In genomic region chr17:64418506-64419339, GRCh38 we compare ENCODE assay signal across 8 cellular contexts. TPM values are rescaled to one million over a fixed set of nuclear protein-coding genes. Genes with fewer than 3 reads are reported as not detected.
DNase-seq lines count a peak whose midpoint lies in the region; ATAC-seq and TF ChIP-seq lines count a peak whose summit lies in the region.

No MANE protein-coding gene starts in this region.

- WGBS in transverse colon (ENCODE audit: low coverage in 1 of 2), 2 donors: 28 to 30% methylated on average over 15 to 19 of the region's 19 CpGs

- peak; percentile 75 for DNase-seq in DMS 273 (lab: John Stamatoyannopoulos, UW; ENCODE audit: unreplicated experiment)
- DNase-seq in HuH-7.5 (ENCODE audit: low spot score): peak; percentile 52
- peak; percentile 71 to 74 for DNase-seq in NOMO-1 (lab: John Stamatoyannopoulos, UW; ENCODE audit: unreplicated experiment in 2 of 2)
- peak; percentile 89 to 91 for DNase-seq in cardiac fibroblast (ENCODE audit: low read depth in 2 of 2)
- peak; percentile 84 for DNase-seq in left kidney (ENCODE audit: low read depth, low spot score)
- DNase-seq in transverse colon: no peak

- no peak overlapping the region for H3K27ac ChIP-seq in transverse colon

- H3K4me1 ChIP-seq in transverse colon: peaks cover 0 to 4% (median 0%) of the 10 kb centered on the region in 4 donors

- ATAC-seq in GM21528 (IDR thresholded peaks at IDR 0.05; ENCODE audit: low FRiP score, unreplicated experiment) (no peak), HG02610 (IDR thresholded peaks at IDR 0.05; ENCODE audit: unreplicated experiment) (no peak)

- TF ChIP-seq CTCF in cardiac fibroblast (IDR thresholded peaks at IDR 0.05; ENCODE audit: low read depth, low read length) (peak; percentile 59), transverse colon (IDR thresholded peaks at IDR 0.05) (peak; percentile 67 to 86 (median 80))

- no peaks in the 10 kb centered on the region for H3K36me3 ChIP-seq in transverse colon

- in situ Hi-C loops in transverse colon (cut with MboI; ENCODE audit: low pct_ligation_motif_present in 1 of 4, low pct_unique_long_range_greater_than_20kb in 1 of 4, low sequenced_read_pairs in 3 of 4): loop anchor here in 3 of 4 donors (5.0 to 10.0 kb wide), 2 partner anchors 94 to 96 kb away; no protein-coding TSS in a partner anchor

- no peak for TF ChIP-seq POLR2A in transverse colon (IDR thresholded peaks at IDR 0.05)

- no peaks in the 10 kb centered on the region for H3K27me3 ChIP-seq in transverse colon

- H3K4me3 ChIP-seq in cardiac fibroblast (replicated peaks in 1 of 2; ENCODE audit: low read depth in 2 of 2, low read length in 2 of 2): no peak overlapping the region
- H3K4me3 ChIP-seq in transverse colon: no peak overlapping the region

- TF ChIP-seq EP300 in transverse colon (IDR thresholded peaks at IDR 0.05; ENCODE audit: low read depth): no peak

- intact Hi-C loops in transverse colon (cut with DNase I; ENCODE audit: low total_unique reads): loop anchor here (5.0 kb wide), 1 partner anchor 96 kb away; no protein-coding TSS in a partner anchor

- H3K9me3 ChIP-seq in transverse colon: no peaks in the 10 kb centered on the region

RNA-seq across cellular contexts. Expression of gene PECAM1, which starts 28.1 kb away (rescaled TPM):
- 10 to 100 TPM; 17.7 to 32.1 (median 18.7) TPM for total RNA-seq in transverse colon

RNA-seq across cellular contexts. Expression of gene MILR1, which starts 30.2 kb away (rescaled TPM):
- total RNA-seq in transverse colon: 1 to 10 TPM in 2 of 4 donors, not detected in 2; 1.4 to 2.3 TPM
